15 cellular contexts compared by ENCODE assay signal in the genomic region with DNA sequence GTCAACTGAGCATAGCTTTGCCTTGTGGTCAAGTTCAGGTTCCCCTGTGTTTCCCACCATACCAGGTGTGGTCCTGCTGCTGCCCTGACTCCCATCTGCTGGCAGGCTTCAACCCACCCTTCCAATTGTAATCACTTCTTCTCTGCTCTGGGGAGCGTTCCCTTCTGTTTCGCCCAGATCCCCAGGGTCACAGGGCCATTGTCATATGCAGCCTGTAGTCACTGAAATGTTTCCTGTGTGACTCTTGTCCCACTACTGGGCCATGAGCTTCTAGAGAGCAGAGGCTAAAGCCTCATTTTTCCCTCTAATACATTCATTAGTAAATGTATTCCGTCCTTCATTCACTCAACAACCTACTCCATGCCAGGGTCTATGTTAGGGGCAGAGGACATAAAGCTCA.
"Had no signal": no experiment of that assay in that cellular context is flagged by ENCODE, and none has a peak within 500 bp of the region (broad histone marks: within the 10 kb centered on the region; RNA-seq: fewer than 3 reads in every experiment).

No MANE protein-coding gene starts in this region.

- H3K27me3 ChIP-seq: colonic mucosa, foreskin keratinocyte, stomach had no signal

- H3K27ac ChIP-seq: colonic mucosa, foreskin keratinocyte, lower lobe of right lung, stomach had no signal

- H3K36me3 ChIP-seq: colonic mucosa, lower lobe of right lung, stomach had no signal

- H3K9me3 ChIP-seq: colonic mucosa, lower lobe of right lung, stomach had no signal

- DNase-seq: colonic mucosa; dermis blood vessel endothelial cell; foreskin keratinocyte; hippocampal formation; kidney glomerular epithelial cell; lower lobe of right lung; mesenchymal stem cell; midbrain; occipital lobe; small intestine; stimulated activated CD4-positive, alpha-beta T cell treated with anti-CD3 and anti-CD28 coated beads, Interleukin-12 subunit alpha, Interleukin-12 subunit beta, amount 100 ng/mL, for 4 hours; stimulated activated naive CD4-positive, alpha-beta T cell; stomach had no signal

- H3K4me3 ChIP-seq: colonic mucosa, lower lobe of right lung, stomach had no signal

- ATAC-seq: foreskin keratinocyte; left lobe of liver; lower lobe of right lung; natural killer cell treated with Interleukin-12 subunit alpha and Interleukin-12 subunit beta and Interleukin-15 and Interleukin-18, amount 100 ng/mL, for 72 hours had no signal

- H3K4me1 ChIP-seq: foreskin keratinocyte, lower lobe of right lung had no signal
